10 cellular contexts compared by ENCODE assay signal in genomic region chr19:48961673-48962028, GRCh38. TPM values are rescaled to one million over a fixed set of nuclear protein-coding genes. Genes with fewer than 3 reads are reported as not detected.
DNase-seq lines count a peak whose midpoint lies in the region; ATAC-seq and TF ChIP-seq lines count a peak whose summit lies in the region.
"Had no signal": no experiment of that assay in that cellular context is flagged by ENCODE, and none has a peak within 500 bp of the region (broad histone marks: within the 10 kb centered on the region; RNA-seq: fewer than 3 reads in every experiment).

No MANE protein-coding gene starts in this region.

- TF ChIP-seq CTCF in HFFc6 (IDR thresholded peaks at IDR 0.05), result no peak
- TF ChIP-seq CTCF in WTC11 (IDR thresholded peaks at IDR 0.05), result no peak
- TF ChIP-seq CTCF in left lung (IDR thresholded peaks at IDR 0.05), result no peak

- WGBS in aorta, 2 donors, result 83 to 85% methylated on average over 12 of the region's 12 CpGs

- H3K36me3 ChIP-seq in left lung, result peaks cover 2 to 24% of the 10 kb centered on the region in 2 donors
- H3K36me3 ChIP-seq in aorta (ENCODE audit: control insufficient read depth in 1 of 2, insufficient read depth in 2 of 2, low read length in 1 of 2), result no peaks in the 10 kb centered on the region

- H3K4me3 ChIP-seq in left lung (peak overlapping the region in 1 of 2 donors; percentile 92), aorta (ENCODE audit: low read length in 2 of 2) (no peak overlapping the region)

- CTCF ChIA-PET in WTC11 (lab: Charles Lee), result interaction anchor here (0.7 to 2.3 kb wide), 5 partner anchors 9 to 38 kb away, joined by 3 to 14 read pairs (median 4); partner anchors contain the start of genes DHDH, GYS1 and RUVBL2

- POLR2A ChIA-PET in WTC11 (lab: Charles Lee), result no interaction called here

- H3K27me3 Mint-ChIP-seq in HFFc6 (ENCODE audit: insufficient read depth) (peaks cover 40% of the 10 kb centered on the region), WTC11 (ENCODE audit: low read depth) (no peaks in the 10 kb centered on the region)
- H3K27me3 Mint-ChIP-seq in stimulated activated memory B cell treated with anti-CD40 and anti-IgM and Interleukin-4, amounts not matched to agents 10 μg/mL and 1 μg/mL and 100 μg/mL, for 72 hours, result no peaks in the 10 kb centered on the region

- H3K27ac Mint-ChIP-seq in HFFc6, result peak overlapping the region; percentile 99
- peak overlapping the region; percentile 89 for H3K27ac Mint-ChIP-seq in WTC11
- peak overlapping the region; percentile 100 for H3K27ac Mint-ChIP-seq in stimulated activated memory B cell treated with anti-CD40 and anti-IgM and Interleukin-4, amounts not matched to agents 10 μg/mL and 1 μg/mL and 100 μg/mL, for 72 hours

- H3K9me3 Mint-ChIP-seq in HFFc6, result peaks cover 14% of the 10 kb centered on the region
- H3K9me3 Mint-ChIP-seq in WTC11, result peaks cover 4% of the 10 kb centered on the region
- H3K9me3 Mint-ChIP-seq in stimulated activated memory B cell treated with anti-CD40 and anti-IgM and Interleukin-4, amounts not matched to agents 10 μg/mL and 1 μg/mL and 100 μg/mL, for 72 hours, result no peaks in the 10 kb centered on the region

- H3K27me3 ChIP-seq in left lung, result no peaks in the 10 kb centered on the region
- H3K27me3 ChIP-seq in aorta (ENCODE audit: control insufficient read depth in 1 of 2, insufficient read depth in 2 of 2, low read length in 1 of 2), result peaks cover 0 to 2% of the 10 kb centered on the region in 2 donors

- H3K4me1 ChIP-seq in left lung, result peaks cover 13 to 66% of the 10 kb centered on the region in 2 donors
- no peaks in the 10 kb centered on the region for H3K4me1 ChIP-seq in aorta (ENCODE audit: control insufficient read depth in 1 of 2, insufficient read depth in 2 of 2, low read length in 2 of 2)

- intact Hi-C loops in left lung (cut with DNase I) (no loop called here), aorta (cut with DNase I) (loop anchor here (5.0 to 10.0 kb wide), 2 partner anchors 34 to 87 kb away; partner anchors contain the start of gene PPP1R15A (in 1 of the 2))

- H3K36me3 Mint-ChIP-seq in HFFc6 (ENCODE audit: low read depth) (peaks cover 38% of the 10 kb centered on the region), WTC11 (peaks cover 41% of the 10 kb centered on the region)
- peaks cover 48% of the 10 kb centered on the region for H3K36me3 Mint-ChIP-seq in stimulated activated memory B cell treated with anti-CD40 and anti-IgM and Interleukin-4, amounts not matched to agents 10 μg/mL and 1 μg/mL and 100 μg/mL, for 72 hours

- H3K9me3 ChIP-seq in left lung (no peaks in the 10 kb centered on the region), aorta (ENCODE audit: control insufficient read depth, low read length) (no peaks in the 10 kb centered on the region)

- H3K27ac ChIP-seq in left lung (peak overlapping the region; percentile 73 to 96), aorta (ENCODE audit: low read depth in 1 of 2, low read length in 2 of 2) (no peak overlapping the region)

- ATAC-seq in WTC11 (no peak), left lung (no peak), aorta (ENCODE audit: low FRiP score) (no peak)
- ATAC-seq in stimulated activated memory B cell treated with anti-CD40 and anti-IgM and Interleukin-4, amounts not matched to agents 10 μg/mL and 1 μg/mL and 100 μg/mL, for 72 hours, result no peak

- H3K4me1 Mint-ChIP-seq in HFFc6 (ENCODE audit: low read depth) (peaks cover 53% of the 10 kb centered on the region), WTC11 (peaks cover 33% of the 10 kb centered on the region)
- peaks cover 63% of the 10 kb centered on the region for H3K4me1 Mint-ChIP-seq in stimulated activated memory B cell treated with anti-CD40 and anti-IgM and Interleukin-4, amounts not matched to agents 10 μg/mL and 1 μg/mL and 100 μg/mL, for 72 hours

- DNase-seq in HFFc6 (no peak), WTC11 (ENCODE audit: low spot score) (no peak), left lung (no peak), NCI-H2196 (lab: John Stamatoyannopoulos, UW; ENCODE audit: unreplicated experiment) (no peak), aorta (no peak), NCI-H69 (lab: John Stamatoyannopoulos, UW) (no peak)
- DNase-seq: activated CD4-positive, alpha-beta T cell treated with anti-CD3 and anti-CD28 coated beads for 1 hour; effector CD4-positive, alpha-beta T cell; NCI-H2171 had no signal

- no peak overlapping the region; the same call in 1 of the 2 replicates for H3K4me3 Mint-ChIP-seq in HFFc6
- H3K4me3 Mint-ChIP-seq in WTC11, result no peak overlapping the region
- H3K4me3 Mint-ChIP-seq in stimulated activated memory B cell treated with anti-CD40 and anti-IgM and Interleukin-4, amounts not matched to agents 10 μg/mL and 1 μg/mL and 100 μg/mL, for 72 hours, result peak overlapping the region; percentile 100

TF ChIP-seq in WTC11, 78 proteins besides CTCF, POLR2A, EP300 and RAD21 (continues in another document):
- TF ChIP-seq HMGXB4 (CRISPR knock-in tag; IDR thresholded peaks at IDR 0.05) (no peak), NFYB (CRISPR knock-in tag; conservative IDR thresholded peaks at IDR 0.05; ENCODE audit: low read depth) (no peak), ETV6 (CRISPR knock-in tag; IDR thresholded peaks at IDR 0.05) (0 out of 2 replicates have a peak, but pooled peaks have one; percentile 31), JAZF1 (CRISPR knock-in tag; IDR thresholded peaks at IDR 0.05) (no peak), IRF1 (CRISPR knock-in tag; IDR thresholded peaks at IDR 0.05) (no peak), SP1 (CRISPR knock-in tag; conservative IDR thresholded peaks at IDR 0.05) (no peak), OVOL2 (CRISPR knock-in tag; IDR thresholded peaks at IDR 0.05; ENCODE audit: borderline replicate concordance) (no peak), TEAD4 (CRISPR knock-in tag; IDR thresholded peaks at IDR 0.05) (no peak), RORB (CRISPR knock-in tag; IDR thresholded peaks at IDR 0.05) (no peak), MYBL2 (CRISPR knock-in tag; IDR thresholded peaks at IDR 0.05) (no peak), ZMAT4 (CRISPR knock-in tag; IDR thresholded peaks at IDR 0.05) (no peak), FOXK1 (CRISPR knock-in tag; IDR thresholded peaks at IDR 0.05) (no peak), USF2 (CRISPR knock-in tag; IDR thresholded peaks at IDR 0.05) (peak; percentile 19; the same call in 1 of the 2 replicates)

RNA-seq across cellular contexts. Expression of gene FTL, which starts 3.5 kb away (rescaled TPM):
- 1,000 to 10,000 TPM; 2,438 to 4,450 (median 3,824) TPM for total RNA-seq in HFFc6 (2021; fragmentation: NEBNext Ultra II Directional; extraction: Animal tissue kit (Norgen Biotek cat#: 25700))
- total RNA-seq in WTC11 (2021) (1,061 to 1,225 TPM (median 1,202 TPM) in 3 replicates), left lung (1,000 to 10,000 TPM; 8,739 to 9,329 TPM), aorta (1,000 to 10,000 TPM; 3,184 to 3,823 TPM)
- over 10,000 TPM in 1 of 2 donors, 1,000 to 10,000 TPM in 1; 6,798 to 17,889 TPM for polyA plus RNA-seq in aorta

RNA-seq across cellular contexts. Expression of gene BAX, which starts 7.0 kb away (rescaled TPM):
- total RNA-seq in HFFc6 (2021; fragmentation: NEBNext Ultra II Directional; extraction: Animal tissue kit (Norgen Biotek cat#: 25700)), result 100 to 1,000 TPM; 223 to 260 (median 244) TPM
- total RNA-seq in WTC11 (2021) (346 to 387 TPM (median 351 TPM) in 3 replicates), left lung (100 to 1,000 TPM; 130 to 141 TPM), aorta (10 to 100 TPM; 69.6 to 79.9 TPM)
- polyA plus RNA-seq in aorta, result 10 to 100 TPM; 81.4 to 83.9 TPM

RNA-seq across cellular contexts. Expression of gene DHDH, which starts 28.2 kb away (rescaled TPM):
- not detected for total RNA-seq in HFFc6 (2021; fragmentation: NEBNext Ultra II Directional; extraction: Animal tissue kit (Norgen Biotek cat#: 25700))
- 3.0 to 3.4 TPM (median 3.1 TPM) in 3 replicates for total RNA-seq in WTC11 (2021)
- total RNA-seq in left lung, result 1 to 10 TPM; 3.3 to 4.1 TPM
- total RNA-seq in aorta, result under 1 TPM in 1 of 2 donors, not detected in 1; 0.84 TPM
- polyA plus RNA-seq in aorta, result 1 to 10 TPM in 1 of 2 donors, not detected in 1; 1.3 TPM

RNA-seq across cellular contexts. Expression of gene GYS1, which starts 31.5 kb away (rescaled TPM):
- total RNA-seq in HFFc6 (2021; fragmentation: NEBNext Ultra II Directional; extraction: Animal tissue kit (Norgen Biotek cat#: 25700)), result 10 to 100 TPM; 76.0 to 90.8 (median 87.5) TPM
- total RNA-seq in WTC11 (2021) (45.9 to 52.0 TPM (median 46.1 TPM) in 3 replicates), left lung (10 to 100 TPM; 42.5 to 49.0 TPM), aorta (10 to 100 TPM; 47.5 to 61.9 TPM)
- 10 to 100 TPM; 21.5 to 31.7 TPM for polyA plus RNA-seq in aorta

RNA-seq across cellular contexts. Expression of gene RUVBL2, which starts 32.0 kb away (rescaled TPM):
- 100 to 1,000 TPM; 131 to 161 (median 159) TPM for total RNA-seq in HFFc6 (2021; fragmentation: NEBNext Ultra II Directional; extraction: Animal tissue kit (Norgen Biotek cat#: 25700))
- total RNA-seq in WTC11 (2021) (168 to 178 TPM (median 169 TPM) in 3 replicates), left lung (10 to 100 TPM; 46.6 to 66.6 TPM), aorta (10 to 100 TPM; 28.9 to 42.1 TPM)
- 10 to 100 TPM; 34.6 to 62.2 TPM for polyA plus RNA-seq in aorta

Comparison
In these comparisons a context has a peak if more than half of its experiments do, and no peak if none do; other contexts are left out.
1. H3K27ac ChIP-seq: peak in left lung (2 of 2); none in aorta (0 of 2).
2. intact Hi-C loops: an anchor here in aorta (5.0 to 10.0 kb wide); none called in left lung.
3. Peak in every context shown above with its lines, with median percentiles within 50 percentile points of each other: H3K27ac Mint-ChIP-seq.